1 cellular context compared by ENCODE assay signal in genomic region chr4:141642068-141642467, GRCh38.
TF ChIP-seq lines count a peak whose summit lies in the region.

No MANE protein-coding gene starts in this region.

TF ChIP-seq in A549, 52 proteins besides CTCF, POLR2A, EP300 and RAD21 (continued from another document):
- TF ChIP-seq HOXA7 (CRISPR knock-in tag; IDR thresholded peaks at IDR 0.05): no peak
- TF ChIP-seq FOXS1 (CRISPR knock-in tag; IDR thresholded peaks at IDR 0.05): no peak
- no peak for TF ChIP-seq SMC3 (IDR thresholded peaks at IDR 0.05)
- TF ChIP-seq CEBPB (IDR thresholded peaks at IDR 0.05): no peak
- no peak for TF ChIP-seq FOSL2 (IDR thresholded peaks at IDR 0.05)
- TF ChIP-seq FOSL2 (CRISPR knock-in tag; IDR thresholded peaks at IDR 0.05): no peak
- no peak for TF ChIP-seq NFE2L2 (conservative IDR thresholded peaks at IDR 0.05; ENCODE audit: low read length)
- TF ChIP-seq CBX8 (IDR thresholded peaks at IDR 0.05): no peak
TF ChIP-seq in A549: peak in this region for 0.
